ENCODE assay signal across 8 cellular contexts in the genomic region with DNA sequence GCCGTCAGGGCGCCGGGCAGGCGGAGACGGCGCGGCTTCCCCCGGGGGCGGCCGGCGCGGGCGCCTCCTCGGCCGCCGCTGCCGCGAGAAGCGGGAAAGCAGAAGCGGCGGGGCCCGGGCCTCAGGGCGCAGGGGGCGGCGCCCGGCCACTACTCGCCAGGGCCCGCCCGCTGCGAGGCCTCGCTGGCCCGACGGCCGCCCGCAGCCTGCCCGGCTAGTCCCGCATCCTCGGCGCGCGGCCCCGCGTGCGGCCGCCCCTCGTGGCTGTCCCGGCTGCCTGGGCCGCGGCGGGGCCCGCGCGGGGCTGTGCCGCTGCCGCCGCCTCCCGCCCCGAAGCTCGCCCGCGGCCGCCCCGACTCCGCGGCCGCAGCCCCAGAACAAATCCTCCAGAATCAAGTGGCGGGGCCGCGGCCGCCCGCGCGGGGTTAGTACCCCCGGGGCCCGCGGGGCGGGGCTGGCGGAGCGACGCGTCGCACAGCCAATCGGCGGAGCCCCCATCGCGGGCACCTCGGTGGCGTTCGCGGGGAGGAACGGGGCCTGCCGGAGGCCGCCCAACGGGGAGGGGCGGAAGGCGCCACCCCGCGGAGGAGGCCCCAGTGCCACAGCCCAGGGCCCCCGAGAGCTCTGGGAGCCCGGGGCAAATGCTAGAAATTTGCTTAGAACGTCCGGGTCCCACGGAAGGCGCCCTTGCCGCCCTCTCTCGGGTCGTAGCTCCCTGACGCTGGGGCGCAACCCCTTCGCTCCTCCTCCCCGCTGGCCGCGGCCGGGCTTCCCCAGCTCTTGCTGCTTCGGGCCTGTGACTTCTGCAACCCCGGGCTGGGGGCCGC. TPM values are rescaled to one million over a fixed set of nuclear protein-coding genes. Genes with fewer than 3 reads are reported as not detected.
DNase-seq lines count a peak whose midpoint lies in the region; ATAC-seq, FAIRE-seq and TF ChIP-seq lines count a peak whose summit lies in the region.

TSS of gene RUNX3 (minus strand) at position 401 of the 827 bp plus-strand sequence. CDS start 408 bp downstream, outside the sequence.

- H3K27ac ChIP-seq in OCI-LY1 (ENCODE audit: low read depth, low read length, poor library complexity, severe bottlenecking) = peak within 1 kb of the TSS; percentile 34
- H3K27ac ChIP-seq in right atrium auricular region = peak within 1 kb of the TSS in 1 of 2 donors; percentile 7

- H3K9me2 ChIP-seq in OCI-LY1 (ENCODE audit: low read depth, low read length) = no peaks in the 10 kb centered on the region

- no peaks in the 10 kb centered on the region for H3K36me3 ChIP-seq in OCI-LY1 (ENCODE audit: insufficient read depth, low read length)
- H3K36me3 ChIP-seq in right atrium auricular region = no peaks in the 10 kb centered on the region

- H3K27me3 ChIP-seq in OCI-LY1 (ENCODE audit: insufficient read depth, low read length) (no peaks in the 10 kb centered on the region), right atrium auricular region (peaks cover 60 to 70% of the 10 kb centered on the region in 2 donors)

- H2AFZ ChIP-seq in OCI-LY1 (ENCODE audit: low read length) = no peak within 1 kb of the TSS

- no peak for FAIRE-seq in RCC 7860 (lab: Jason Lieb, UNC)

- H4K20me1 ChIP-seq in OCI-LY1 (ENCODE audit: insufficient read depth, low read length) = no peaks in the 10 kb centered on the region

- TF ChIP-seq CTCF in OCI-LY1 (IDR thresholded peaks at IDR 0.05; ENCODE audit: low read length) = peak; percentile 14; the same call in 1 of the 2 replicates
- no peak for TF ChIP-seq CTCF in right atrium auricular region (IDR thresholded peaks at IDR 0.05)

- ATAC-seq in GM19328 (IDR thresholded peaks at IDR 0.05; ENCODE audit: unreplicated experiment) = peak; percentile 70
- ATAC-seq in HG03439 (IDR thresholded peaks at IDR 0.05; ENCODE audit: unreplicated experiment) = peak; percentile 71

- H3K79me2 ChIP-seq in OCI-LY1 (ENCODE audit: insufficient read depth, low read length) = no peaks in the 10 kb centered on the region

- peak within 1 kb of the TSS; percentile 67 for H3K4me2 ChIP-seq in OCI-LY1 (ENCODE audit: low read length)

- H3K9me3 ChIP-seq in OCI-LY1 (ENCODE audit: low read length) (no peaks in the 10 kb centered on the region), right atrium auricular region (no peaks in the 10 kb centered on the region)

- H3K4me1 ChIP-seq in OCI-LY1 (ENCODE audit: insufficient read depth, low read length, severe bottlenecking) (peaks cover 55% of the 10 kb centered on the region), right atrium auricular region (peaks cover 0 to 41% of the 10 kb centered on the region in 2 donors)

- H3F3A ChIP-seq in OCI-LY1 (ENCODE audit: insufficient read depth, low read length) = no peaks in the 10 kb centered on the region

- DNase-seq in COR-L47 (lab: John Stamatoyannopoulos, UW) = peak; percentile 57
- peak; percentile 93 for DNase-seq in activated T-helper 1 cell treated with Interleukin-2 at 50 U/mL for 16 hours (ENCODE audit: low read depth)
- DNase-seq in right atrium auricular region (ENCODE audit: low spot score) = no peak
- DNase-seq in stimulated activated CD4-positive, alpha-beta T cell treated with anti-CD3 and anti-CD28 coated beads, Interleukin-15, amount 100 ng/mL, for 24 hours = peak; percentile 96
- DNase-seq in RCC 7860 (ENCODE audit: low spot score) = no peak

- H3K9ac ChIP-seq in OCI-LY1 (ENCODE audit: low read length) = peak within 1 kb of the TSS; percentile 75

- peak within 1 kb of the TSS; percentile 65 for H3K4me3 ChIP-seq in OCI-LY1 (ENCODE audit: low read depth, low read length, poor library complexity, severe bottlenecking)
- H3K4me3 ChIP-seq in right atrium auricular region = peak within 1 kb of the TSS; percentile 5 to 39

RNA-seq across cellular contexts. Expression of gene RUNX3, which starts in this region (rescaled TPM):
- total RNA-seq in right atrium auricular region = 1 to 10 TPM in 1 of 2 donors, under 1 TPM in 1; 0.48 to 2.3 TPM

Comparison
In these comparisons a context has a peak if more than half of its experiments do, and no peak if none do; other contexts are left out.
1. DNase-seq: peak in COR-L47 (single experiment), activated T-helper 1 cell treated with Interleukin-2 at 50 U/mL for 16 hours (single experiment) and stimulated activated CD4-positive, alpha-beta T cell treated with anti-CD3 and anti-CD28 coated beads, Interleukin-15, amount 100 ng/mL, for 24 hours (single experiment); none in right atrium auricular region (single experiment) and RCC 7860 (single experiment).